13 cellular contexts compared by ENCODE assay signal in the genomic region with DNA sequence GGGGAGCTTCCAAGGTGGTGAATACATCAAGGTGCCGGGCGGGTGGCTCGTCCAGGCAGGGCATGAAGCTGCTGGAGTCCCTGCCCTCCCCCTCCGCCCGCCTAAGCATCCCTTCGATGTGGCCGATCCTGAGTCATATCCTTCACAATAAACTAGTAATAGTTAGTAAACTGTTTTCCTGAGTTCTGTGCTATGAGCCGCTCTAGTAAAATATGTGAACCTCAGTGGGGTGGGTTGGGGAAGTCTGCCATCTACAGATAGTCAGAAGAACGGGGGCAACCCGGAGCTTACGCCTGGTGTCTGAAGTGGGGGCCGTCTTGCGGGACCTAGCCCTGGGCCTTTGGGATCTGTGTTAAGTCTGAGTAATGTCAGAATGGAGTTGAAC. TPM values are rescaled to one million over a fixed set of nuclear protein-coding genes. Genes with fewer than 3 reads are reported as not detected.
DNase-seq lines count a peak whose midpoint lies in the region; ATAC-seq, FAIRE-seq and TF ChIP-seq lines count a peak whose summit lies in the region.
"Had no signal": no experiment of that assay in that cellular context is flagged by ENCODE, and none has a peak within 500 bp of the region (broad histone marks: within the 10 kb centered on the region; RNA-seq: fewer than 3 reads in every experiment).

No MANE protein-coding gene starts in this region.

- no peak for TF ChIP-seq EP300 in K562 (IDR thresholded peaks at IDR 0.05; ENCODE audit: low read length)

- no peaks in the 10 kb centered on the region for H3K9me3 Mint-ChIP-seq in HFFc6

- peaks cover 33% of the 10 kb centered on the region for H3K4me1 Mint-ChIP-seq in HFFc6 (ENCODE audit: low read depth)

- peaks cover 12% of the 10 kb centered on the region for H4K20me1 ChIP-seq in K562 (replicated peaks; ENCODE audit: control insufficient read depth, insufficient read depth, low read length)

- peaks cover 11 to 23% of the 10 kb centered on the region in 2 experiments for H3K4me1 ChIP-seq in K562 (replicated peaks in 1 of 2; ENCODE audit: control insufficient read depth in 2 of 2, insufficient read depth in 2 of 2, low read length in 2 of 2)

- peak; percentile 75 for ATAC-seq in K562
- no peak for ATAC-seq in GM19035 (IDR thresholded peaks at IDR 0.05; ENCODE audit: unreplicated experiment)

- no peak for TF ChIP-seq POLR2A in K562 (conservative IDR thresholded peaks at IDR 0.05)

- POLR2A ChIA-PET in K562 (lab: Yijun Ruan, JAX) = interaction anchor here (0.6 to 1.4 kb wide), 5 partner anchors 9 to 23 kb away, joined by 3 to 4 read pairs (median 3); no protein-coding TSS in a partner anchor

- CTCF ChIA-PET in K562 (lab: Yijun Ruan, JAX; ENCODE audit: low intra/inter-chr PET ratio) = no interaction called here

- TF ChIP-seq RAD21 in K562 (CRISPR knock-in tag; conservative IDR thresholded peaks at IDR 0.05 in 1 of 2, IDR thresholded peaks at IDR 0.05 in 1 of 2) = 0 out of 4 replicates have a peak, but pooled peaks of 1 of the 2 experiments have one; percentile 27

- H3K27me3 Mint-ChIP-seq in HFFc6 (ENCODE audit: insufficient read depth) = no peaks in the 10 kb centered on the region

- no peaks in the 10 kb centered on the region for H3K36me3 ChIP-seq in K562 (ENCODE audit: control insufficient read depth, insufficient read depth, low read length)
- H3K36me3 ChIP-seq in kidney epithelial cell (ENCODE audit: control insufficient read depth, insufficient read depth, low read length) = no peaks in the 10 kb centered on the region
- H3K36me3 ChIP-seq: gastrocnemius medialis, stomach had no signal

- peak; percentile 68 for TF ChIP-seq CTCF in HFFc6 (IDR thresholded peaks at IDR 0.05)
- TF ChIP-seq CTCF in K562 (IDR thresholded peaks at IDR 0.05 in 2 of 3, conservative IDR thresholded peaks at IDR 0.05 in 1 of 3; ENCODE audit: insufficient read depth in 2 of 3, low read depth in 1 of 3, low read length in 3 of 3) = peak; percentile 23 to 50 (median 24); a peak in 2 of 6 replicates
- peak; percentile 12 for TF ChIP-seq CTCF in kidney epithelial cell (IDR thresholded peaks at IDR 0.05; ENCODE audit: insufficient read depth, low read length, poor library complexity, severe bottlenecking)

- peak overlapping the region in 1 of 2 experiments; percentile 8; a peak in 1 of 4 replicates for H3K9ac ChIP-seq in K562 (ENCODE audit: insufficient read depth in 1 of 2, low read depth in 2 of 2, low read length in 2 of 2)

- H3K27me3 ChIP-seq in K562 (ENCODE audit: control insufficient read depth in 2 of 2, insufficient read depth in 2 of 2, low read length in 2 of 2) = no peaks in the 10 kb centered on the region
- H3K27me3 ChIP-seq in kidney epithelial cell (ENCODE audit: control insufficient read depth, insufficient read depth, low read length) = no peaks in the 10 kb centered on the region
- H3K27me3 ChIP-seq: gastrocnemius medialis, stomach had no signal

- H3K79me2 ChIP-seq in K562 (ENCODE audit: control insufficient read depth, insufficient read depth, low read length) = no peaks in the 10 kb centered on the region

- peak overlapping the region; percentile 57 for H3K4me2 ChIP-seq in K562 (ENCODE audit: insufficient read depth, low read length)

- H3K9me1 ChIP-seq in K562 (ENCODE audit: control insufficient read depth, insufficient read depth, low read length) = peaks cover 3% of the 10 kb centered on the region

- in situ Hi-C loops in K562 (cut with MboI) = no loop called here

- DNase-seq in 8988T = peak; percentile 43
- DNase-seq in HFFc6 = peak; percentile 91
- DNase-seq in K562 (ENCODE audit: extremely low read depth in 1 of 4, low spot score in 3 of 4) = peak in 2 of 4 experiments; percentile 32 to 43
- DNase-seq in kidney epithelial cell (ENCODE audit: low read depth) = peak; percentile 69
- DNase-seq in COR-L47 (lab: John Stamatoyannopoulos, UW) = no peak
- DNase-seq in NCI-H1092 treated with DMSO at 0.1 percent for 48 hours (lab: John Stamatoyannopoulos, UW) = no peak
- no peak for DNase-seq in amygdala (lab: John Stamatoyannopoulos, UW)
- DNase-seq: activated effector memory CD4-positive, alpha-beta T cell treated with anti-CD3 and anti-CD28 coated beads, Interleukin-2, amount 50 U/mL, for 16 hours; gastrocnemius medialis; NCI-H1436; stomach had no signal

- peak overlapping the region; percentile 37; the same call in 1 of the 3 replicates for H3K27ac ChIP-seq in K562 (ENCODE audit: extremely low read depth, low read depth, low read length)

- H2AFZ ChIP-seq in K562 (ENCODE audit: low read depth, low read length) = no peak overlapping the region

- H3K9me3 ChIP-seq in K562 (replicated peaks; ENCODE audit: control insufficient read depth, insufficient read depth, low read depth, low read length) = no peaks in the 10 kb centered on the region
- H3K9me3 ChIP-seq: gastrocnemius medialis, stomach had no signal

- WGBS in K562 (ENCODE audit: insufficient coverage, low coverage, missing lambda C conversion rate) = 47% methylated on average over 13 of the region's 13 CpGs

- no peaks in the 10 kb centered on the region for H3K36me3 Mint-ChIP-seq in HFFc6 (ENCODE audit: low read depth)

- no peak for FAIRE-seq in K562 (lab: Jason Lieb, UNC)
- FAIRE-seq: D721Med had no signal

- intact Hi-C loops in K562 (cut with micrococcal nuclease) = no loop called here

- H3K4me3 ChIP-seq in K562 (no peak overlapping the region), kidney epithelial cell (ENCODE audit: low read depth, low read length) (no peak overlapping the region)
- H3K4me3 ChIP-seq: gastrocnemius medialis, stomach had no signal

- H3K4me3 Mint-ChIP-seq in HFFc6 = peak overlapping the region; percentile 86

- peak overlapping the region; percentile 96 for H3K27ac Mint-ChIP-seq in HFFc6

- BruUV-seq in K562 (replicated peaks; lab: Mats Ljungman, UMichigan) = no TSS peak

TF ChIP-seq in K562, 482 proteins besides CTCF, POLR2A, EP300 and RAD21 (continues in another document):
- TF ChIP-seq, protein P1, sequence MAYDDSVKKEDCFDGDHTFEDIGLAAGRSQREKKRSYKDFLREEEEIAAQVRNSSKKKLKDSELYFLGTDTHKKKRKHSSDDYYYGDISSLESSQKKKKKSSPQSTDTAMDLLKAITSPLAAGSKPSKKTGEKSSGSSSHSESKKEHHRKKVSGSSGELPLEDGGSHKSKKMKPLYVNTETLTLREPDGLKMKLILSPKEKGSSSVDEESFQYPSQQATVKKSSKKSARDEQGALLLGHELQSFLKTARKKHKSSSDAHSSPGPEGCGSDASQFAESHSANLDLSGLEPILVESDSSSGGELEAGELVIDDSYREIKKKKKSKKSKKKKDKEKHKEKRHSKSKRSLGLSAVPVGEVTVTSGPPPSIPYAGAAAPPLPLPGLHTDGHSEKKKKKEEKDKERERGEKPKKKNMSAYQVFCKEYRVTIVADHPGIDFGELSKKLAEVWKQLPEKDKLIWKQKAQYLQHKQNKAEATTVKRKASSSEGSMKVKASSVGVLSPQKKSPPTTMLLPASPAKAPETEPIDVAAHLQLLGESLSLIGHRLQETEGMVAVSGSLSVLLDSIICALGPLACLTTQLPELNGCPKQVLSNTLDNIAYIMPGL (CRISPR knock-in tag; IDR thresholded peaks at IDR 0.05) = no peak
- TF ChIP-seq ZFP1 (CRISPR knock-in tag; IDR thresholded peaks at IDR 0.05) (no peak), TCF7L2 (IDR thresholded peaks at IDR 0.05; ENCODE audit: low read depth, low read length) (no peak)

RNA-seq across cellular contexts. Expression of a gene that starts 21.6 kb away (rescaled TPM):
- total RNA-seq in HFFc6 (2021; fragmentation: NEBNext Ultra II Directional; extraction: Animal tissue kit (Norgen Biotek cat#: 25700)) = 10 to 100 TPM; 14.4 to 19.9 (median 17.2) TPM
- total RNA-seq in K562 (2011; cell fraction: chromatin; rRNA removed; ENCODE audit: low replicate concordance) = 87.1 and 96.1 TPM in 2 replicates
- total RNA-seq in K562 (2011; cell fraction: nucleolus; rRNA removed) = 67.0 and 72.4 TPM in 2 replicates
- 71.8 and 78.2 TPM in 2 replicates for total RNA-seq in K562 (2011; cell fraction: nucleoplasm; rRNA removed)
- total RNA-seq in K562 (2014; rRNA removed) (15.1 and 20.2 TPM in 2 replicates), K562 (2014; rRNA removed; fragmentation: Illumina TruSeq; extraction: Trizol) (11.6 and 12.1 TPM in 2 replicates), K562 (2015; rRNA removed; fragmentation: Illumina TruSeq; extraction: Trizol) (14.0 and 14.5 TPM in 2 replicates), K562 (2021) (19.0 and 19.6 TPM in 2 replicates), kidney epithelial cell (15.8 and 20.8 TPM in 2 replicates)
- polyA plus RNA-seq in K562 (2011; rRNA removed) (21.6 and 27.5 TPM in 2 replicates), K562 (2014; fragmentation: Illumina TruSeq; extraction: Trizol) (9.1 and 10.9 TPM in 2 replicates), K562 (2014; fragmentation: Nextera tagmentation; extraction: Ambion mirVana) (1 to 10 TPM; 1.3 to 1.6 TPM), K562 (2014; rRNA removed) (9.5 and 13.5 TPM in 2 replicates)
- 17.1 and 20.0 TPM in 2 replicates for polyA plus RNA-seq in K562 (2011; cell fraction: cytosol; rRNA removed)
- 40.5 and 46.1 TPM in 2 replicates for polyA plus RNA-seq in K562 (2011; cell fraction: nucleus; rRNA removed)
- polyA plus RNA-seq in K562 (2012) = 8.5 and 9.7 TPM in 2 replicates
- polyA minus RNA-seq in K562 (2011; rRNA and poly(A)+ RNA removed) = 40.3 and 41.0 TPM in 2 replicates
- polyA minus RNA-seq in K562 (2011; cell fraction: cytosol; rRNA and poly(A)+ RNA removed) = 23.2 and 27.7 TPM in 2 replicates
- 31.8 and 44.2 TPM in 2 replicates for polyA minus RNA-seq in K562 (2011; cell fraction: nucleus; rRNA and poly(A)+ RNA removed)

RNA-seq across cellular contexts. Expression of a gene that starts 53.0 kb away (rescaled TPM):
- total RNA-seq in HFFc6 (2021; fragmentation: NEBNext Ultra II Directional; extraction: Animal tissue kit (Norgen Biotek cat#: 25700)) = 1 to 10 TPM; 3.4 to 4.9 (median 4.0) TPM
- 56.7 and 69.0 TPM in 2 replicates for total RNA-seq in K562 (2011; cell fraction: chromatin; rRNA removed; ENCODE audit: low replicate concordance)
- total RNA-seq in K562 (2011; cell fraction: nucleolus; rRNA removed) = 33.8 and 45.0 TPM in 2 replicates
- total RNA-seq in K562 (2011; cell fraction: nucleoplasm; rRNA removed) = 31.8 and 32.0 TPM in 2 replicates
- total RNA-seq in K562 (2014; rRNA removed) (6.2 and 10.0 TPM in 2 replicates), K562 (2014; rRNA removed; fragmentation: Illumina TruSeq; extraction: Trizol) (2.9 and 4.4 TPM in 2 replicates), K562 (2015; rRNA removed; fragmentation: Illumina TruSeq; extraction: Trizol) (6.0 and 6.6 TPM in 2 replicates), K562 (2021) (7.6 and 9.2 TPM in 2 replicates), kidney epithelial cell (5.4 and 5.8 TPM in 2 replicates)
- polyA plus RNA-seq in K562 (2011; rRNA removed) (6.6 and 12.2 TPM in 2 replicates), K562 (2014; fragmentation: Illumina TruSeq; extraction: Trizol) (6.0 and 6.2 TPM in 2 replicates), K562 (2014; fragmentation: Nextera tagmentation; extraction: Ambion mirVana) (1 to 10 TPM in 1 of 2 experiments, under 1 TPM in 1; 0.93 to 1.0 TPM), K562 (2014; rRNA removed) (7.1 and 8.5 TPM in 2 replicates)
- polyA plus RNA-seq in K562 (2011; cell fraction: cytosol; rRNA removed) = 6.8 and 7.5 TPM in 2 replicates
- polyA plus RNA-seq in K562 (2011; cell fraction: nucleus; rRNA removed) = 44.0 and 68.1 TPM in 2 replicates
- polyA plus RNA-seq in K562 (2012) = 6.2 and 6.8 TPM in 2 replicates
- polyA minus RNA-seq in K562 (2011; rRNA and poly(A)+ RNA removed) = 17.3 and 20.4 TPM in 2 replicates
- 7.4 and 14.3 TPM in 2 replicates for polyA minus RNA-seq in K562 (2011; cell fraction: cytosol; rRNA and poly(A)+ RNA removed)
- polyA minus RNA-seq in K562 (2011; cell fraction: nucleus; rRNA and poly(A)+ RNA removed) = 15.9 and 23.1 TPM in 2 replicates

Comparison
In these comparisons a context has a peak if more than half of its experiments do, and no peak if none do; other contexts are left out.
1. DNase-seq: peak in 8988T (single experiment), HFFc6 (single experiment) and kidney epithelial cell (single experiment); none in COR-L47 (single experiment), NCI-H1092 treated with DMSO at 0.1 percent for 48 hours (single experiment) and amygdala (0 of 56).
2. CTCF ChIP-seq: peak in every context shown above with its lines; median percentile 68 in HFFc6; 24 in K562; 12 in kidney epithelial cell.